12 cellular contexts compared by ENCODE assay signal in the genomic region with DNA sequence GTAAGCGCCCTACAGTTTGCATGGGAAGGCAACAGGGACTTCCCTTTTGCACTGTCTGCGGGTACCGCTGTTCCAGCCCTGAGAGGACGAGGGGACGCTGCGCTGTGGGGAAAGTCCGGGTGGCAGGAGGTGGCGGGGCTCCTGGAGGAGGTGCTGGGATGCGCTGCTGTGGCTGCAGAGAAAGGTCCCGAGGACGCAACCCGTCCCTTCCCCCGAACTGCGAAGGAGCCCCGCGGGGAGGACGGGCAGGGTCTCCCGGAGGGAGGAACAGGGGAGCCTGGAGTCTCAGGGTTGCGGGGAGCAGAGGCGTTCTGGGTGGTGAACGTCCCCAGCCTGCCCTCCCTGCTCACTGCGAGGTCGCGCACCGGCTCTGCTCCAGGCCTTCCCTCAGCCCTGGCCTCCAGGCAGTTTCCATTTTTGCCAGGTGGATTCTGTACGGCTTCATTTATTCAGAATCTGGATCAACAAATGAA.
DNase-seq lines count a peak whose midpoint lies in the region; ATAC-seq and TF ChIP-seq lines count a peak whose summit lies in the region.
"Had no signal": no experiment of that assay in that cellular context is flagged by ENCODE, and none has a peak within 500 bp of the region (broad histone marks: within the 10 kb centered on the region; RNA-seq: fewer than 3 reads in every experiment).

No MANE protein-coding gene starts in this region.

- peaks cover 2% of the 10 kb centered on the region for H3K4me1 Mint-ChIP-seq in activated naive CD4-positive, alpha-beta T cell treated with anti-CD3 and anti-CD28 coated beads for 36 hours (ENCODE audit: low read depth)

- H3K79me2 ChIP-seq in parathyroid adenoma = no peaks in the 10 kb centered on the region

- H2AFZ ChIP-seq in parathyroid adenoma = peak overlapping the region; percentile 75
- H2AFZ ChIP-seq: PC-9 had no signal

- H3K27me3 ChIP-seq in AG04450 (ENCODE audit: control insufficient read depth, insufficient read depth, low read length) = no peaks in the 10 kb centered on the region
- H3K27me3 ChIP-seq in parathyroid adenoma (ENCODE audit: control insufficient read depth, insufficient read depth, low read length) = no peaks in the 10 kb centered on the region

- no peak for DNase-seq in AG04450 (ENCODE audit: low read depth, low spot score)
- peak; percentile 46 for DNase-seq in left ventricle myocardium superior
- no peak for DNase-seq in NCI-H69 (lab: John Stamatoyannopoulos, UW)
- DNase-seq in activated naive CD4-positive, alpha-beta T cell treated with anti-CD3 and anti-CD28 coated beads for 36 hours = no peak
- no peak for DNase-seq in left colon
- DNase-seq: activated T-cell treated with anti-CD3 and anti-CD28 coated beads, Interleukin-2, amount 50 U/mL, for 72 hours; cortex of kidney; NCI-H1930; PC-9 had no signal

- H3K9me3 ChIP-seq in AG04450 (ENCODE audit: control insufficient read depth, insufficient read depth, low read length) (no peaks in the 10 kb centered on the region; the same call in 1 of the 2 replicates), parathyroid adenoma (ENCODE audit: control insufficient read depth, low read length) (no peaks in the 10 kb centered on the region)

- CTCF ChIA-PET in AG04450 (lab: Charles Lee) = interaction anchor here (0.8 kb wide), 1 partner anchor 18 kb away, joined by 4 read pairs; no protein-coding TSS in a partner anchor
- CTCF ChIA-PET in activated naive CD4-positive, alpha-beta T cell treated with anti-CD3 and anti-CD28 coated beads for 36 hours (lab: Charles Lee) = no interaction called here

- intact Hi-C loops in left ventricle myocardium superior (cut with micrococcal nuclease) = no loop called here
- intact Hi-C loops in activated naive CD4-positive, alpha-beta T cell treated with anti-CD3 and anti-CD28 coated beads for 36 hours (cut with micrococcal nuclease) = no loop called here
- intact Hi-C loops in left colon (cut with DNase I, micrococcal nuclease) = no loop called here

- ATAC-seq in left ventricle myocardium superior (peak; percentile 65), left colon (no peak), GM19035 (IDR thresholded peaks at IDR 0.05; ENCODE audit: unreplicated experiment) (no peak)
- ATAC-seq: activated T-cell treated with anti-CD3 and anti-CD28 coated beads, Interleukin-2, amount 50 U/mL, for 72 hours had no signal

- no peak overlapping the region for H3K9ac ChIP-seq in parathyroid adenoma

- H3K27ac ChIP-seq in AG04450 (ENCODE audit: low read depth, low read length) (peak overlapping the region; percentile 91), angular gyrus (ENCODE audit: low read depth, low read length) (peak overlapping the region; percentile 22), parathyroid adenoma (peak overlapping the region; percentile 53)
- H3K27ac ChIP-seq: PC-9 had no signal

- H3K9me3 Mint-ChIP-seq in activated naive CD4-positive, alpha-beta T cell treated with anti-CD3 and anti-CD28 coated beads for 36 hours = no peaks in the 10 kb centered on the region
- H3K9me3 Mint-ChIP-seq: activated T-cell treated with anti-CD3 and anti-CD28 coated beads, Interleukin-2, amount 50 U/mL, for 72 hours had no signal

- no peak for TF ChIP-seq CTCF in AG04450 (IDR thresholded peaks at IDR 0.05; ENCODE audit: low read depth, low read length)
- TF ChIP-seq CTCF in parathyroid adenoma (IDR thresholded peaks at IDR 0.05) = no peak

- no peak overlapping the region for H3K4me3 Mint-ChIP-seq in activated naive CD4-positive, alpha-beta T cell treated with anti-CD3 and anti-CD28 coated beads for 36 hours
- H3K4me3 Mint-ChIP-seq: activated T-cell treated with anti-CD3 and anti-CD28 coated beads, Interleukin-2, amount 50 U/mL, for 72 hours had no signal

- no peaks in the 10 kb centered on the region for H3K36me3 Mint-ChIP-seq in activated naive CD4-positive, alpha-beta T cell treated with anti-CD3 and anti-CD28 coated beads for 36 hours (ENCODE audit: low read depth)

- H3K4me3 ChIP-seq in AG04450 (ENCODE audit: low read depth, low read length) = no peak overlapping the region
- H3K4me3 ChIP-seq in parathyroid adenoma (ENCODE audit: low read depth, low read length) = no peak overlapping the region
- H3K4me3 ChIP-seq: PC-9 had no signal

- no peaks in the 10 kb centered on the region for H3K4me1 ChIP-seq in parathyroid adenoma

- POLR2A ChIA-PET in AG04450 (lab: Yijun Ruan, JAX) = interaction anchor here (0.7 to 1.1 kb wide), 4 partner anchors 14 to 110 kb away, joined by 3 to 4 read pairs (median 4); no protein-coding TSS in a partner anchor

- no peak overlapping the region for H3K4me2 ChIP-seq in parathyroid adenoma (ENCODE audit: low read length)
- H3K4me2 ChIP-seq: PC-9 had no signal

- H3K27ac Mint-ChIP-seq in activated naive CD4-positive, alpha-beta T cell treated with anti-CD3 and anti-CD28 coated beads for 36 hours = no peak overlapping the region
- H3K27ac Mint-ChIP-seq: activated T-cell treated with anti-CD3 and anti-CD28 coated beads, Interleukin-2, amount 50 U/mL, for 72 hours had no signal

- no peaks in the 10 kb centered on the region for H3K36me3 ChIP-seq in parathyroid adenoma (ENCODE audit: control insufficient read depth, insufficient read depth, low read length)

- H3K27me3 Mint-ChIP-seq in activated naive CD4-positive, alpha-beta T cell treated with anti-CD3 and anti-CD28 coated beads for 36 hours (ENCODE audit: low read depth) = peaks cover 19% of the 10 kb centered on the region

Comparison
In these comparisons a context has a peak if more than half of its experiments do, and no peak if none do; other contexts are left out.
1. H3K27ac ChIP-seq: peak in every context shown above with its lines; median percentile 91 in AG04450; 53 in parathyroid adenoma; 22 in angular gyrus.